8 cellular contexts compared by ENCODE assay signal in the genomic region with DNA sequence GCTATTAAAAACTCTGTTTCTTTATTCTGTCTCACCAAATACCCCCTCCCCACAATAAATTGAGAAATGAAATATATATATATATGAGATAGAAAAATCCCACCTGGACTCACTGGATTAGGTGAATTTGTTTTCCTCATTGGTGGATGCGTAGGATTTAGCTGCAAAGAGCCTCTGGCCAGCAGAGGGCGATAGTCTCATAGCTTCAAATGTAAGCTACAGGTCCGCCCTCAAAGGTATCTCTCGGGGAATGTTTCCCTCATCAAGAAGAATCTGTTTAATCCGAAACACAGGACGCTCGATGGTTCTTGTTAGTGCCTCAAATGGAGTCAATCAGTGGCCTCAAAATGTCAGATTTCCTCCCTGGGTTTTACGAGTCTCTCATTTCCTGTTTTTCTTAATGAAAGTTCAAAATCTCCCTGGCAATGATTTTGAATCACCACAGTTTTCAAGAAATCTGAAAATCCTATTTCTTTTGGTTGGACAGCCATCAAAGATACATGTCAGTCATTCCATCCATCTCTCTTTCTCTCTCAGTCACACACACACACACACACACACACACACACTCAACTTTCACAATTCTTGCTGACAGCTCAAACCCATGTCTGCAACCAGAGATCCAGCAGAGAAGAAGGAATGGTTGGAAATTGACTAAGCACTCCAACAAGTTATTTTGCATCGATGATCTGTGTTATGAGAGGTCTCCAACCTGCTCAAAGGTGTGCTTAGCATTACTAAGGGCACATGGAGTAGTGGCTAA. TPM values are rescaled to one million over a fixed set of nuclear protein-coding genes. Genes with fewer than 3 reads are reported as not detected.
DNase-seq lines count a peak whose midpoint lies in the region; TF ChIP-seq lines count a peak whose summit lies in the region.

No MANE protein-coding gene starts in this region.

- no peak overlapping the region for H2BK15ac ChIP-seq in neuronal stem cell (ENCODE audit: low read length)

- no peak overlapping the region for H2BK5ac ChIP-seq in neuronal stem cell (ENCODE audit: low read length)

- no peaks in the 10 kb centered on the region for H3K9me2 ChIP-seq in PC-9 (ENCODE audit: insufficient read depth)

- no peaks in the 10 kb centered on the region for H4K20me1 ChIP-seq in PC-9 (ENCODE audit: insufficient read depth)

- no TSS peak for BruUV-seq in PC-9 (replicated peaks; lab: Mats Ljungman, UMichigan)

- CTCF ChIA-PET in PC-9 (lab: Charles Lee), result interaction anchor here (0.5 to 0.9 kb wide), 6 partner anchors 38 to 1702 kb away, joined by 3 to 4 read pairs (median 4); a partner anchor contains a TSS

- H2BK120ac ChIP-seq in neuronal stem cell (ENCODE audit: low read depth, low read length), result no peak overlapping the region

- H3K4me2 ChIP-seq in PC-9, result peak overlapping the region; percentile 58
- no peak overlapping the region for H3K4me2 ChIP-seq in neuronal stem cell (ENCODE audit: insufficient read depth, low read length, poor library complexity, severe bottlenecking)

- no peak overlapping the region for H3K18ac ChIP-seq in neuronal stem cell (ENCODE audit: low read length)

- no peak overlapping the region for H3K9ac ChIP-seq in neuronal stem cell (ENCODE audit: low read depth, low read length, poor library complexity)

- H3K4me3 ChIP-seq in PC-9 (no peak overlapping the region), neuronal stem cell (ENCODE audit: low read length in 2 of 2) (no peak overlapping the region), stomach (no peak overlapping the region)

- no peak overlapping the region for H2AK5ac ChIP-seq in neuronal stem cell (ENCODE audit: low read depth, low read length)

- intact Hi-C loops in PC-9 (cut with micrococcal nuclease; ENCODE audit: unreplicated experiment), result loop anchor here (1.0 to 10.0 kb wide), 6 partner anchors 57 to 1545 kb away; a partner anchor contains a TSS
- intact Hi-C loops in stomach (cut with DNase I; ENCODE audit: low total_unique reads), result loop anchor here (10.0 kb wide), 1 partner anchor 55 kb away; no protein-coding TSS in a partner anchor

- H2AFZ ChIP-seq in PC-9 (0 out of 2 replicates have a peak overlapping the region, but pooled peaks have one; percentile 46), neuronal stem cell (ENCODE audit: low read length) (no peak overlapping the region)

- no CpG with 5 or more reads among the region's 9 CpGs for WGBS in neuronal stem cell (ENCODE audit: extremely low coverage in 2 of 2, insufficient read length in 2 of 2, insufficient replicate concordance in 1 of 2), 2 donors
- WGBS in stomach, 5 donors, result 5 to 10% (median 8%) methylated on average over 9 of the region's 9 CpGs

- peaks cover 31% of the 10 kb centered on the region; the same call in 1 of the 2 replicates for H3K27me3 ChIP-seq in PC-9 (ENCODE audit: insufficient read depth, low read depth)
- no peaks in the 10 kb centered on the region for H3K27me3 ChIP-seq in neuronal stem cell (ENCODE audit: control insufficient read depth in 3 of 3, insufficient read depth in 3 of 3, low read depth in 1 of 3, low read length in 3 of 3)
- H3K27me3 ChIP-seq in stomach, result peaks cover 0 to 47% (median 0%) of the 10 kb centered on the region in 3 donors

- no peaks in the 10 kb centered on the region for H3K36me3 ChIP-seq in PC-9 (ENCODE audit: low read depth)
- no peaks in the 10 kb centered on the region for H3K36me3 ChIP-seq in neuronal stem cell (replicated peaks in 1 of 2; ENCODE audit: control insufficient read depth in 2 of 2, insufficient read depth in 2 of 2, low read length in 2 of 2)
- H3K36me3 ChIP-seq in stomach, result no peaks in the 10 kb centered on the region

- H3F3A ChIP-seq in PC-9 (ENCODE audit: insufficient read depth, low read depth), result no peaks in the 10 kb centered on the region

- H2BK12ac ChIP-seq in neuronal stem cell (ENCODE audit: low read length), result no peak overlapping the region

- TF ChIP-seq POLR2A in stomach (IDR thresholded peaks at IDR 0.05), result no peak

- no peak overlapping the region for H4K8ac ChIP-seq in neuronal stem cell (ENCODE audit: low read depth, low read length)

- H3K79me2 ChIP-seq in PC-9 (ENCODE audit: low read depth), result no peaks in the 10 kb centered on the region

- TF ChIP-seq CTCF in PC-9 (conservative IDR thresholded peaks at IDR 0.05) (peak; percentile 93), stomach (IDR thresholded peaks at IDR 0.05) (peak in 4 of 7 experiments; percentile 61 to 87 (median 82))

- H3K9me3 ChIP-seq in PC-9 (ENCODE audit: insufficient read depth, low read depth), result no peaks in the 10 kb centered on the region
- no peaks in the 10 kb centered on the region for H3K9me3 ChIP-seq in neuronal stem cell (replicated peaks in 1 of 2; ENCODE audit: control insufficient read depth in 2 of 2, insufficient read depth in 1 of 2, low read depth in 1 of 2, low read length in 2 of 2)
- H3K9me3 ChIP-seq in stomach, result no peaks in the 10 kb centered on the region

- H3K4ac ChIP-seq in neuronal stem cell (ENCODE audit: low read length), result no peak overlapping the region

- no peaks in the 10 kb centered on the region for H3K4me1 ChIP-seq in PC-9 (replicated peaks; ENCODE audit: insufficient read depth)
- peaks cover 0 to 2% of the 10 kb centered on the region in 2 donors for H3K4me1 ChIP-seq in neuronal stem cell (ENCODE audit: control insufficient read depth in 2 of 2, insufficient read depth in 1 of 2, low read depth in 1 of 2, low read length in 2 of 2)
- peaks cover 0 to 10% (median 5%) of the 10 kb centered on the region in 4 donors for H3K4me1 ChIP-seq in stomach

- H4K91ac ChIP-seq in neuronal stem cell (ENCODE audit: low read depth, low read length, poor library complexity), result no peak overlapping the region

- no peaks in the 10 kb centered on the region for H3K79me1 ChIP-seq in neuronal stem cell (ENCODE audit: low read depth, low read length)

- DNase-seq in EL (peak; percentile 74), HUDEP-2 (lab: John Stamatoyannopoulos, UW; ENCODE audit: unreplicated experiment in 76 of 76) (peak in 58 of 76 experiments; percentile 3 to 64 (median 26)), PC-9 (peak; percentile 68 to 70), fibroblast of gingiva (ENCODE audit: low read depth) (peak; percentile 58), neuronal stem cell (ENCODE audit: low spot score) (peak; percentile 77), stomach (peak; percentile 88), GOT3 (lab: John Stamatoyannopoulos, UW) (no peak)
- peak; percentile 72 for DNase-seq in activated T-cell treated with anti-CD3 and anti-CD28 coated beads, Interleukin-2, amount 50 U/mL, for 1 hour

- H3K23ac ChIP-seq in neuronal stem cell (ENCODE audit: low read depth, low read length, poor library complexity), result no peak overlapping the region

- POLR2A ChIA-PET in PC-9 (lab: Charles Lee; ENCODE audit: unreplicated experiment), result interaction anchor here (0.6 kb wide), 1 partner anchor 341 kb away, joined by 6 read pairs; no protein-coding TSS in a partner anchor

- TF ChIP-seq EP300 in stomach (IDR thresholded peaks at IDR 0.05), result no peak

- no peak overlapping the region for H3K14ac ChIP-seq in neuronal stem cell (ENCODE audit: low read length)

- no peak overlapping the region for H3K27ac ChIP-seq in PC-9
- no peak overlapping the region for H3K27ac ChIP-seq in neuronal stem cell (replicated peaks; ENCODE audit: low read length)
- H3K27ac ChIP-seq in stomach, result no peak overlapping the region

RNA-seq across cellular contexts. Expression of a gene that starts 13.9 kb away (rescaled TPM):
- total RNA-seq in PC-9 (2021) (not detected in 2 replicates), stomach (1 to 10 TPM in 1 of 5 donors, not detected in 4; 1.5 TPM)
- 4.6 TPM for polyA plus RNA-seq in neuronal stem cell (2013, experiment 1 of 2)
- polyA plus RNA-seq in neuronal stem cell (2013, experiment 2 of 2), result 4.4 TPM
- under 1 TPM in 1 of 3 donors, not detected in 2; 0.03 TPM for polyA plus RNA-seq in stomach
